In the genomic region with DNA sequence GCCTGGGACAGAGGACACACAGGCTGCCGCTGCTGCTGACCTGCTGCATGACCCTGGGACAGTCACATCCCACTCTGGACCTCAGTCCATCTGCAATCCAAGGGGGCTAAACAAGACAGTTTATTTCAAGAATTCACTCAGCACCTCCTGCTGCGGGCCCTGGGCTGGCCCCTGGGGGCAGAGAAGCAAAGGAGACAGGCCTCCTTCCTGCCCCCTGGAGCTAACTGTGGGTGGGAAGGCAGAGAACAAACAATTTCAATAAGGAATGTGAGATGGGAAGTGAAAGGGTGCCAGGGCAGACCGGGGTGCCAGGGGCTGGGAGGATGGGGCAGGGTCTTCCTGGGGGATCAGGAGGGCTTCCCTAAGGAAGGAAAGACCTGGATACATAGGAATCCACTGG, we compare ENCODE assay signal across 28 cellular contexts.
"Had no signal": no experiment of that assay in that cellular context is flagged by ENCODE, and none has a peak within 500 bp of the region (broad histone marks: within the 10 kb centered on the region; RNA-seq: fewer than 3 reads in every experiment).

No MANE protein-coding gene starts in this region.

- ATAC-seq: left colon; left lung; lower lobe of right lung; naive thymus-derived CD8-positive, alpha-beta T cell; right cardiac atrium; sciatic nerve; stimulated activated memory B cell treated with anti-CD40 and anti-IgM and Interleukin-4, amounts not matched to agents 10 μg/mL and 1 μg/mL and 100 μg/mL, for 72 hours; stimulated activated naive CD8-positive, alpha-beta T cell treated with anti-CD3 and anti-CD28 coated beads, Interleukin-15, amount 100 ng/mL, for 72 hours had no signal

- H3K27ac ChIP-seq: left lung, lower lobe of right lung, neural progenitor cell, ovary, prostate gland, tibial nerve, uterus had no signal

- H3K4me1 Mint-ChIP-seq: immature natural killer cell; naive thymus-derived CD8-positive, alpha-beta T cell; stimulated activated memory B cell treated with anti-CD40 and anti-IgM and Interleukin-4, amounts not matched to agents 10 μg/mL and 1 μg/mL and 100 μg/mL, for 72 hours; stimulated activated naive CD8-positive, alpha-beta T cell treated with anti-CD3 and anti-CD28 coated beads, Interleukin-15, amount 100 ng/mL, for 72 hours had no signal

- H3K4me2 ChIP-seq: neural progenitor cell, smooth muscle cell had no signal

- H3K9me3 Mint-ChIP-seq: immature natural killer cell; nephron progenitor cell; neural progenitor cell; stimulated activated memory B cell treated with anti-CD40 and anti-IgM and Interleukin-4, amounts not matched to agents 10 μg/mL and 1 μg/mL and 100 μg/mL, for 72 hours; stimulated activated naive CD8-positive, alpha-beta T cell treated with anti-CD3 and anti-CD28 coated beads, Interleukin-15, amount 100 ng/mL, for 72 hours; type B pancreatic cell had no signal

- H3K27me3 ChIP-seq: neural progenitor cell, ovary, uterus had no signal

- H3K4me1 ChIP-seq: left lung, lower lobe of right lung, prostate gland, tibial nerve, uterus had no signal

- H3K9me3 ChIP-seq: left lung, lower lobe of right lung, ovary, prostate gland, tibial nerve, uterus had no signal

- H3K36me3 Mint-ChIP-seq: naive thymus-derived CD8-positive, alpha-beta T cell; neural progenitor cell; stimulated activated memory B cell treated with anti-CD40 and anti-IgM and Interleukin-4, amounts not matched to agents 10 μg/mL and 1 μg/mL and 100 μg/mL, for 72 hours; type B pancreatic cell had no signal

- H3K9ac ChIP-seq: neural progenitor cell had no signal

- H3K4me3 Mint-ChIP-seq: immature natural killer cell; naive thymus-derived CD8-positive, alpha-beta T cell; nephron progenitor cell; neural progenitor cell; stimulated activated memory B cell treated with anti-CD40 and anti-IgM and Interleukin-4, amounts not matched to agents 10 μg/mL and 1 μg/mL and 100 μg/mL, for 72 hours; stimulated activated naive CD8-positive, alpha-beta T cell treated with anti-CD3 and anti-CD28 coated beads, Interleukin-15, amount 100 ng/mL, for 72 hours; type B pancreatic cell had no signal

- H2AFZ ChIP-seq: neural progenitor cell had no signal

- H3K4me3 ChIP-seq: left lung, lower lobe of right lung, neural progenitor cell, ovary, prostate gland, smooth muscle cell, tibial nerve, uterus had no signal

- DNase-seq: hypothalamus; immature natural killer cell; kidney; left colon; left lung; lower lobe of right lung; mammary epithelial cell; mesenchymal stem cell; nephron progenitor cell; ovary; retina; right cardiac atrium; stimulated activated CD4-positive, alpha-beta T cell treated with anti-CD3 and anti-CD28 coated beads, Interleukin-1b, Interleukin-23, amount 100 ng/mL, for 48 hours; stimulated activated CD4-positive, alpha-beta T cell treated with anti-CD3 and anti-CD28 coated beads, Interleukin-2, amount 100 ng/mL, for 48 hours; stimulated activated CD4-positive, alpha-beta T cell treated with anti-CD3 and anti-CD28 coated beads, Interleukin-4, amount 100 ng/mL, for 4 hours; stimulated activated CD8-positive, alpha-beta memory T cell treated with anti-CD3 and anti-CD28 coated beads, Interleukin-4, amount 100 ng/mL, for 48 hours; stimulated activated naive CD4-positive, alpha-beta T cell treated with Interleukin-2 at 50 U/mL for 16 hours; stimulated activated naive CD8-positive, alpha-beta T cell treated with anti-CD3 and anti-CD28 coated beads, Interleukin-15, amount 100 ng/mL, for 72 hours; substantia nigra; uterus had no signal

- H3K36me3 ChIP-seq: left lung, lower lobe of right lung, neural progenitor cell, ovary, prostate gland, tibial nerve, uterus had no signal

- H3K27ac Mint-ChIP-seq: immature natural killer cell; naive thymus-derived CD8-positive, alpha-beta T cell; nephron progenitor cell; neural progenitor cell; stimulated activated memory B cell treated with anti-CD40 and anti-IgM and Interleukin-4, amounts not matched to agents 10 μg/mL and 1 μg/mL and 100 μg/mL, for 72 hours; type B pancreatic cell had no signal
